In genomic region chr16:800834-801488, GRCh38 we compare ENCODE assay signal across 1 cellular context.
A peak's percentile ranks its signal among the peaks of the same experiment; 100 is the strongest.
TF ChIP-seq lines count a peak whose summit lies in the region.

No MANE protein-coding gene starts in this region.

TF ChIP-seq in K562, 482 proteins besides CTCF, POLR2A, EP300 and RAD21:
- TF ChIP-seq DNMT1 (IDR thresholded peaks at IDR 0.05) (no peak), EGR1 (conservative IDR thresholded peaks at IDR 0.05) (0 out of 2 replicates have a peak, but pooled peaks have one; percentile 27), ZNF384 (IDR thresholded peaks at IDR 0.05; ENCODE audit: low read depth, low read length) (no peak), HMGN3 (IDR thresholded peaks at IDR 0.05; ENCODE audit: borderline replicate concordance, extremely low read depth, insufficient read length, low read depth, low read length) (peak; percentile 44), SP1 (CRISPR knock-in tag; IDR thresholded peaks at IDR 0.05) (0 out of 2 replicates have a peak, but pooled peaks have one; percentile 17), TAF9B (IDR thresholded peaks at IDR 0.05; ENCODE audit: partially characterized antibody) (no peak), RBM22 (IDR thresholded peaks at IDR 0.05; ENCODE audit: low read depth, low read length, poor library complexity, severe bottlenecking) (no peak), MEIS2 (IDR thresholded peaks at IDR 0.05; ENCODE audit: partially characterized antibody) (no peak), ESRRB (CRISPR knock-in tag; IDR thresholded peaks at IDR 0.05; ENCODE audit: borderline replicate concordance) (no peak), POLR2B (IDR thresholded peaks at IDR 0.05; ENCODE audit: low read depth, partially characterized antibody) (no peak), SMAD3 (CRISPR knock-in tag; conservative IDR thresholded peaks at IDR 0.05) (no peak), POLR2G (IDR thresholded peaks at IDR 0.05; ENCODE audit: low read depth, low read length) (peak; percentile 56), ZNF146 (CRISPR knock-in tag; IDR thresholded peaks at IDR 0.05; ENCODE audit: unreplicated experiment) (no peak), HNRNPL (IDR thresholded peaks at IDR 0.05; ENCODE audit: low read depth, low read length) (no peak), STAT5B (CRISPR knock-in tag; IDR thresholded peaks at IDR 0.05) (no peak), NCOA6 (IDR thresholded peaks at IDR 0.05) (no peak), DACH1 (IDR thresholded peaks at IDR 0.05; ENCODE audit: partially characterized antibody) (no peak)
